In the genomic region with DNA sequence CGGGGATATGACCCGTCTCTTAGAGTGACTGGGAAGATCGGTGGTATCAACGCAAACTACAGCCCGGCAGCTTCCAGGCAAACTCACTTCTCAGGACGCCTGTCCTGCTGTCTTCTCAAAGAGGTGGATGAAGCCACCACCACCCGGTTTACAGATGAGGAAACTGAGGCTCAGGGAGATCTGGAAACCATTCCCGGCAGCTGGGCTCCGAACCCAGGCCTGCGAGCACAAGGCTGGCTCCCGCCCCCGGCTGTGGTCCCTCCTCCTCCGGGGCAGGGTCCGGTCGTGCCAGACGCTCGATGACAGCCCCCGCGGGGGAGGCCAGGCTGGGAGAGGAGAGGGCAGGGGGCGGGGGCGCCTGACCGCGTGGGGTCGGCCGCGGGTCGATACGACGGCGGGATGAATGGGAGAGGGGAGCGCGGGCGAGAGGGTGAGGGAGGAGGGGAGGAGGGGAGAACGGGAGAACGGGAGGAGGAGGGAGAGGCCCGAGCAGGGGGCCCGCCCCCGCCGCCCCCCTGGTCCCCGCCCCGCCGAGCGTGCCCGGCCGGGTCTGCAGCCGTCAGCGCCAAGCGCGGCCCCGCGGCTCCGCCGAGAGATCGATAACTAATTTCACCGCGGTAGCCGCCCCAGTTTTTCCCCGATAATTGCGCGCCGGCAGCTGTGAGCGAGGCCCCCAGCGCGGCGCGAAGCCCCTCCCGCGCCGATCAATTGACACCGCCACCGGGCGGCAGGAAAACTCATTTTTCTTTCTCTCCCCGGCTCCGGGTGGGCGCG, we compare ENCODE assay signal across 8 cellular contexts. TPM values are rescaled to one million over a fixed set of nuclear protein-coding genes. Genes with fewer than 3 reads are reported as not detected.
DNase-seq lines count a peak whose midpoint lies in the region; ATAC-seq, FAIRE-seq and TF ChIP-seq lines count a peak whose summit lies in the region.

No MANE protein-coding gene starts in this region.

- intact Hi-C loops in activated T-helper 1 cell treated with anti-CD3 and anti-CD28 coated beads, Interleukin-12 subunit alpha, Interleukin-12 subunit beta, Interleukin-2, Interleukin-4 antibody, amounts not matched to agents 30 ng/mL and 10 ng/mL and 1 ng/mL, durations not matched to agents 14 hours and 24 hours and 36 hours (cut with micrococcal nuclease), result no loop called here
- intact Hi-C loops in kidney (cut with DNase I), result no loop called here

- H3K4me1 Mint-ChIP-seq in activated T-helper 1 cell treated with anti-CD3 and anti-CD28 coated beads, Interleukin-12 subunit alpha, Interleukin-12 subunit beta, Interleukin-2, Interleukin-4 antibody, amounts not matched to agents 30 ng/mL and 10 ng/mL and 1 ng/mL, durations not matched to agents 14 hours and 24 hours and 36 hours (ENCODE audit: low read depth), result peaks cover 6% of the 10 kb centered on the region

- H3K36me3 Mint-ChIP-seq in activated T-helper 1 cell treated with anti-CD3 and anti-CD28 coated beads, Interleukin-12 subunit alpha, Interleukin-12 subunit beta, Interleukin-2, Interleukin-4 antibody, amounts not matched to agents 30 ng/mL and 10 ng/mL and 1 ng/mL, durations not matched to agents 14 hours and 24 hours and 36 hours (ENCODE audit: low read depth), result no peaks in the 10 kb centered on the region

- ATAC-seq in stimulated activated naive CD8-positive, alpha-beta T cell treated with anti-CD3 and anti-CD28 coated beads, Interleukin-15, Interleukin-2, amounts not matched to agents 100 U/mL and 50 U/mL, for 24 hours, result no peak

- peaks cover 36% of the 10 kb centered on the region for H3K27me3 Mint-ChIP-seq in activated T-helper 1 cell treated with anti-CD3 and anti-CD28 coated beads, Interleukin-12 subunit alpha, Interleukin-12 subunit beta, Interleukin-2, Interleukin-4 antibody, amounts not matched to agents 30 ng/mL and 10 ng/mL and 1 ng/mL, durations not matched to agents 14 hours and 24 hours and 36 hours (ENCODE audit: insufficient read depth)

- H3K4me3 Mint-ChIP-seq in activated T-helper 1 cell treated with anti-CD3 and anti-CD28 coated beads, Interleukin-12 subunit alpha, Interleukin-12 subunit beta, Interleukin-2, Interleukin-4 antibody, amounts not matched to agents 30 ng/mL and 10 ng/mL and 1 ng/mL, durations not matched to agents 14 hours and 24 hours and 36 hours, result peak overlapping the region; percentile 51

- H3K9me3 ChIP-seq in kidney (ENCODE audit: control insufficient read depth in 1 of 2, low read length in 2 of 2), result no peaks in the 10 kb centered on the region

- FAIRE-seq in kidney (lab: Jason Lieb, UNC) (no peak), H54 (lab: Jason Lieb, UNC) (no peak)

- no peak for TF ChIP-seq POLR2A in H54 (IDR thresholded peaks at IDR 0.05; ENCODE audit: low read depth, low read length)

- peak overlapping the region in 1 of 2 donors; percentile 3 for H3K9ac ChIP-seq in kidney (ENCODE audit: low read length in 2 of 2)

- no peak overlapping the region for H3K27ac Mint-ChIP-seq in activated T-helper 1 cell treated with anti-CD3 and anti-CD28 coated beads, Interleukin-12 subunit alpha, Interleukin-12 subunit beta, Interleukin-2, Interleukin-4 antibody, amounts not matched to agents 30 ng/mL and 10 ng/mL and 1 ng/mL, durations not matched to agents 14 hours and 24 hours and 36 hours

- no peaks in the 10 kb centered on the region for H3K36me3 ChIP-seq in kidney (ENCODE audit: control insufficient read depth in 1 of 2, insufficient read depth in 2 of 2, low read length in 2 of 2)

- H3K9me3 Mint-ChIP-seq in activated T-helper 1 cell treated with anti-CD3 and anti-CD28 coated beads, Interleukin-12 subunit alpha, Interleukin-12 subunit beta, Interleukin-2, Interleukin-4 antibody, amounts not matched to agents 30 ng/mL and 10 ng/mL and 1 ng/mL, durations not matched to agents 14 hours and 24 hours and 36 hours, result no peaks in the 10 kb centered on the region

- H3K27ac ChIP-seq in kidney (ENCODE audit: low read depth in 2 of 2, low read length in 2 of 2), result no peak overlapping the region

- H3K4me3 ChIP-seq in kidney (ENCODE audit: low read length in 2 of 2), result peak overlapping the region; percentile 5 to 46

- peaks cover 6 to 8% of the 10 kb centered on the region in 2 donors for H3K4me1 ChIP-seq in kidney (ENCODE audit: control insufficient read depth in 1 of 2, insufficient read depth in 1 of 2, low read depth in 1 of 2, low read length in 2 of 2)

- DNase-seq in NCI-H1694 treated with DMSO at 0.1 percent for 48 hours (lab: John Stamatoyannopoulos, UW) (peak; percentile 0), NCI-H1694 (lab: John Stamatoyannopoulos, UW) (no peak), kidney (peak; percentile 77), DMS79 treated with DMSO at 0.1 percent for 48 hours (lab: John Stamatoyannopoulos, UW) (no peak), H54 (ENCODE audit: insufficient read length, low spot score) (no peak), NCI-H510A treated with DMSO at 0.1 percent for 48 hours (lab: John Stamatoyannopoulos, UW) (no peak)
- DNase-seq in activated T-helper 1 cell treated with anti-CD3 and anti-CD28 coated beads, Interleukin-12 subunit alpha, Interleukin-12 subunit beta, Interleukin-2, Interleukin-4 antibody, amounts not matched to agents 30 ng/mL and 10 ng/mL and 1 ng/mL, durations not matched to agents 14 hours and 24 hours and 36 hours (ENCODE audit: low spot score), result no peak
- DNase-seq in stimulated activated naive CD8-positive, alpha-beta T cell treated with anti-CD3 and anti-CD28 coated beads, Interleukin-15, Interleukin-2, amounts not matched to agents 100 U/mL and 50 U/mL, for 24 hours, result peak; percentile 13

- no peak for TF ChIP-seq CTCF in kidney (IDR thresholded peaks at IDR 0.05; ENCODE audit: borderline replicate concordance, extremely low read depth, insufficient read depth)

RNA-seq across cellular contexts. Expression of a gene that starts 14.0 kb away (rescaled TPM):
- total RNA-seq in activated T-helper 1 cell treated with anti-CD3 and anti-CD28 coated beads, Interleukin-12 subunit alpha, Interleukin-12 subunit beta, Interleukin-2, Interleukin-4 antibody, amounts not matched to agents 30 ng/mL and 10 ng/mL and 1 ng/mL, durations not matched to agents 14 hours and 24 hours and 36 hours, result not detected in 2 replicates
- total RNA-seq in kidney, result not detected
- not detected for polyA plus RNA-seq in kidney (ENCODE audit: insufficient read depth, low read depth, low replicate concordance)

Comparison
In these comparisons a context has a peak if more than half of its experiments do, and no peak if none do; other contexts are left out.
1. DNase-seq: peak in NCI-H1694 treated with DMSO at 0.1 percent for 48 hours (single experiment), kidney (single experiment) and stimulated activated naive CD8-positive, alpha-beta T cell treated with anti-CD3 and anti-CD28 coated beads, Interleukin-15, Interleukin-2, amounts not matched to agents 100 U/mL and 50 U/mL, for 24 hours (single experiment); none in NCI-H1694 (single experiment), activated T-helper 1 cell treated with anti-CD3 and anti-CD28 coated beads, Interleukin-12 subunit alpha, Interleukin-12 subunit beta, Interleukin-2, Interleukin-4 antibody, amounts not matched to agents 30 ng/mL and 10 ng/mL and 1 ng/mL, durations not matched to agents 14 hours and 24 hours and 36 hours (single experiment), DMS79 treated with DMSO at 0.1 percent for 48 hours (single experiment), H54 (single experiment) and NCI-H510A treated with DMSO at 0.1 percent for 48 hours (single experiment).